In genomic region chr1:1359316-1359667, GRCh38 we compare ENCODE assay signal across 10 cellular contexts. TPM values are rescaled to one million over a fixed set of nuclear protein-coding genes. Genes with fewer than 3 reads are reported as not detected.
DNase-seq lines count a peak whose midpoint lies in the region; ATAC-seq and TF ChIP-seq lines count a peak whose summit lies in the region.
"Had no signal": no experiment of that assay in that cellular context is flagged by ENCODE, and none has a peak within 500 bp of the region (broad histone marks: within the 10 kb centered on the region; RNA-seq: fewer than 3 reads in every experiment).

No MANE protein-coding gene starts in this region.

- intact Hi-C loops in transverse colon (cut with DNase I; ENCODE audit: low total_unique reads), result no loop called here

- no peak overlapping the region for H3K4ac ChIP-seq in mesendoderm (ENCODE audit: low read depth, low read length)

- no peak overlapping the region for H3K23ac ChIP-seq in mesendoderm (ENCODE audit: low read length)

- ATAC-seq in HG03280 (IDR thresholded peaks at IDR 0.05; ENCODE audit: unreplicated experiment), result no peak

- no peak overlapping the region for H3K9ac ChIP-seq in mesendoderm (ENCODE audit: low read length)

- no peak for TF ChIP-seq POLR2A in transverse colon (IDR thresholded peaks at IDR 0.05)

- H2BK5ac ChIP-seq in mesendoderm (ENCODE audit: low read length), result no peak overlapping the region

- H3K79me1 ChIP-seq in mesendoderm (ENCODE audit: low read length), result no peaks in the 10 kb centered on the region

- no peak for TF ChIP-seq EP300 in transverse colon (IDR thresholded peaks at IDR 0.05; ENCODE audit: low read depth)

- H3K4me1 ChIP-seq in mesendoderm (ENCODE audit: control insufficient read depth, low read depth, low read length) (peaks cover 3% of the 10 kb centered on the region), transverse colon (peaks cover 15 to 66% (median 34%) of the 10 kb centered on the region in 4 donors)

- H3K9me3 ChIP-seq in transverse colon, result no peaks in the 10 kb centered on the region
- H3K9me3 ChIP-seq: A549 had no signal

- H3K36me3 Mint-ChIP-seq in brain, result no peaks in the 10 kb centered on the region

- H3K79me2 ChIP-seq in mesendoderm (ENCODE audit: control insufficient read depth, insufficient read depth, low read length), result no peaks in the 10 kb centered on the region

- TF ChIP-seq CTCF in brain (conservative IDR thresholded peaks at IDR 0.05) (no peak), transverse colon (IDR thresholded peaks at IDR 0.05) (no peak)

- H2BK120ac ChIP-seq in mesendoderm (ENCODE audit: low read depth, low read length), result no peak overlapping the region

- H3K4me1 Mint-ChIP-seq in brain, result peaks cover 40% of the 10 kb centered on the region

- in situ Hi-C loops in transverse colon (cut with MboI; ENCODE audit: low pct_ligation_motif_present in 1 of 4, low pct_unique_long_range_greater_than_20kb in 1 of 4, low sequenced_read_pairs in 3 of 4), result no loop called here

- H3K56ac ChIP-seq in mesendoderm (ENCODE audit: low read length), result peak overlapping the region; percentile 70

- H3K4me3 ChIP-seq in mesendoderm (ENCODE audit: low read length), result no peak overlapping the region
- H3K4me3 ChIP-seq in transverse colon, result no peak overlapping the region
- H3K4me3 ChIP-seq: A549 had no signal

- H4K8ac ChIP-seq in mesendoderm (ENCODE audit: low read depth, low read length), result no peak overlapping the region

- H3K18ac ChIP-seq in mesendoderm (ENCODE audit: low read length), result no peak overlapping the region

- no peak overlapping the region for H3K4me2 ChIP-seq in mesendoderm (ENCODE audit: low read length)
- H3K4me2 ChIP-seq: A549 had no signal

- no CpG with 5 or more reads among the region's 6 CpGs for WGBS in mesendoderm (ENCODE audit: extremely low coverage, insufficient coverage, low lambda C conversion rate)
- WGBS in transverse colon (ENCODE audit: low coverage in 1 of 2), 2 donors, result 46 to 50% methylated on average over 4 to 6 of the region's 6 CpGs

- peak; percentile 25 for DNase-seq in activated CD8-positive, alpha-beta memory T cell treated with anti-CD3 and anti-CD28 coated beads, Interleukin-2, amount 50 U/mL, for 4 hours
- DNase-seq in activated CD8-positive, alpha-beta memory T cell treated with anti-CD3 and anti-CD28 coated beads for 24 hours, result no peak
- no peak for DNase-seq in mesendoderm
- DNase-seq in transverse colon, result no peak
- DNase-seq in NK-92 treated with Interleukin-12 subunit alpha and Interleukin-12 subunit beta, amount 100 ng/mL, for 24 hours (lab: John Stamatoyannopoulos, UW), result no peak
- DNase-seq in mesenteric fat pad (ENCODE audit: low spot score), result no peak
- DNase-seq: SHP77 had no signal

- H3K36me3 ChIP-seq in mesendoderm (ENCODE audit: control insufficient read depth, insufficient read depth, low read length) (no peaks in the 10 kb centered on the region), transverse colon (no peaks in the 10 kb centered on the region)

- no peak overlapping the region for H4K5ac ChIP-seq in mesendoderm (ENCODE audit: low read length)

- H3K27ac Mint-ChIP-seq in brain, result peak overlapping the region; percentile 45 to 94 (median 94)

- H3K27me3 ChIP-seq in mesendoderm (ENCODE audit: insufficient read depth, low read length, poor library complexity) (peaks cover 6% of the 10 kb centered on the region), transverse colon (peaks cover 54% of the 10 kb centered on the region)

- H2BK15ac ChIP-seq in mesendoderm (replicated peaks; ENCODE audit: low read depth), result no peak overlapping the region

- H3K9me3 Mint-ChIP-seq in brain, result peaks cover 0 to 5% (median 0%) of the 10 kb centered on the region in 5 experiments

- H3K27ac ChIP-seq in mesendoderm (ENCODE audit: low read depth, low read length) (no peak overlapping the region), transverse colon (peak overlapping the region; percentile 86 to 92 (median 89))

- peaks cover 5% of the 10 kb centered on the region for H3K27me3 Mint-ChIP-seq in brain

- H3K4me3 Mint-ChIP-seq in brain, result peak overlapping the region in 4 of 5 experiments; percentile 16 to 81 (median 60)

- no peak overlapping the region for H2AK5ac ChIP-seq in mesendoderm (ENCODE audit: low read length)

RNA-seq across cellular contexts. Expression of gene MXRA8, which starts 0.9 kb away (rescaled TPM):
- 10.2 TPM for polyA plus RNA-seq in brain (ENCODE audit: insufficient read depth, low read depth, low replicate concordance)
- 5.1 TPM for polyA plus RNA-seq in mesendoderm (2013, experiment 1 of 2)
- polyA plus RNA-seq in mesendoderm (2013, experiment 2 of 2), result 4.6 TPM
- total RNA-seq in transverse colon, result 100 to 1,000 TPM in 1 of 4 donors, 10 to 100 TPM in 3; 31.1 to 145 (median 57.1) TPM
- 109 TPM for total RNA-seq in mesenteric fat pad

RNA-seq across cellular contexts. Expression of gene DVL1, which starts 10.1 kb away (rescaled TPM):
- 61.7 TPM for polyA plus RNA-seq in brain (ENCODE audit: insufficient read depth, low read depth, low replicate concordance)
- polyA plus RNA-seq in mesendoderm (2013, experiment 1 of 2), result 25.1 TPM
- 25.4 TPM for polyA plus RNA-seq in mesendoderm (2013, experiment 2 of 2)
- 100 to 1,000 TPM; 103 to 182 (median 115) TPM for total RNA-seq in transverse colon
- total RNA-seq in mesenteric fat pad, result 52.1 TPM

RNA-seq across cellular contexts. Expression of gene AURKAIP1, which starts 15.7 kb away (rescaled TPM):
- polyA plus RNA-seq in brain (ENCODE audit: insufficient read depth, low read depth, low replicate concordance), result 217 TPM
- 119 TPM for polyA plus RNA-seq in mesendoderm (2013, experiment 1 of 2)
- polyA plus RNA-seq in mesendoderm (2013, experiment 2 of 2), result 120 TPM
- total RNA-seq in transverse colon (100 to 1,000 TPM; 110 to 197 (median 167) TPM), mesenteric fat pad (120 TPM)

RNA-seq across cellular contexts. Expression of gene TAS1R3, which starts 28.2 kb away (rescaled TPM):
- polyA plus RNA-seq in brain (ENCODE audit: insufficient read depth, low read depth, low replicate concordance), result 0.24 TPM
- 0.03 TPM for polyA plus RNA-seq in mesendoderm (2013, experiment 1 of 2)
- 0.04 TPM for polyA plus RNA-seq in mesendoderm (2013, experiment 2 of 2)
- total RNA-seq in transverse colon (1 to 10 TPM in 2 of 4 donors, under 1 TPM in 1, not detected in 1; 0.40 to 2.0 (median 1.9) TPM), mesenteric fat pad (0.19 TPM)

RNA-seq across cellular contexts. Expression of gene CPTP, which starts 34.7 kb away (rescaled TPM):
- 28.2 TPM for polyA plus RNA-seq in brain (ENCODE audit: insufficient read depth, low read depth, low replicate concordance)
- 7.5 TPM for polyA plus RNA-seq in mesendoderm (2013, experiment 1 of 2)
- polyA plus RNA-seq in mesendoderm (2013, experiment 2 of 2), result 7.1 TPM
- total RNA-seq in transverse colon (100 to 1,000 TPM in 1 of 4 donors, 10 to 100 TPM in 3; 48.0 to 134 (median 77.7) TPM), mesenteric fat pad (19.7 TPM)
